29 cellular contexts compared by ENCODE assay signal in genomic region chrX:136589966-136590365, GRCh38. TPM values are rescaled to one million over a fixed set of nuclear protein-coding genes. Genes with fewer than 3 reads are reported as not detected.
DNase-seq lines count a peak whose midpoint lies in the region; ATAC-seq and TF ChIP-seq lines count a peak whose summit lies in the region.
"Had no signal": no experiment of that assay in that cellular context is flagged by ENCODE, and none has a peak within 500 bp of the region (broad histone marks: within the 10 kb centered on the region; RNA-seq: fewer than 3 reads in every experiment).

No MANE protein-coding gene starts in this region.

- H2BK15ac ChIP-seq in IMR-90 (ENCODE audit: low read depth, low read length), result no peak overlapping the region

- H4K5ac ChIP-seq in IMR-90 (ENCODE audit: low read depth, low read length), result no peak overlapping the region

- intact Hi-C loops in activated CD4-positive, alpha-beta T cell treated with anti-CD3 and anti-CD28 coated beads, Interleukin-2, amount 10 ng/mL, durations not matched to agents 24 days and 14 days (cut with micrococcal nuclease), result loop anchor here (5.0 kb wide), 1 partner anchor 442 kb away; the partner anchor contains the start of gene GPR101
- intact Hi-C loops in IMR-90 (cut with micrococcal nuclease), result no loop called here

- H2BK120ac ChIP-seq in IMR-90 (ENCODE audit: low read depth, low read length), result no peak overlapping the region
- no peak overlapping the region for H2BK120ac ChIP-seq in trophoblast cell (ENCODE audit: insufficient read depth, low read length, poor library complexity)

- no peak overlapping the region for H3K4me2 ChIP-seq in IMR-90 (ENCODE audit: low read depth, low read length)
- H3K4me2 ChIP-seq in trophoblast cell (ENCODE audit: low read length), result no peak overlapping the region

- WGBS in IMR-90 (ENCODE audit: extremely low coverage in 2 of 2, insufficient read length in 1 of 2), 2 experiments, result 60% methylated on average over 1 of the region's 3 CpGs; no CpG with 5 or more reads in 1 of the 2 experiments
- WGBS in trophoblast cell (ENCODE audit: extremely low coverage, insufficient coverage, insufficient read length), result no CpG with 5 or more reads among the region's 3 CpGs

- H3K36me3 Mint-ChIP-seq in activated CD4-positive, alpha-beta T cell treated with anti-CD3 and anti-CD28 coated beads, Interleukin-2, amount 10 ng/mL, durations not matched to agents 24 days and 14 days (ENCODE audit: low read depth), result no peaks in the 10 kb centered on the region
- H3K36me3 Mint-ChIP-seq in activated T-helper 17 cell treated with anti-CD3 and anti-CD28 coated beads, Interleukin-2, amount 50 U/mL, for 72 hours (ENCODE audit: low read depth), result no peaks in the 10 kb centered on the region
- H3K36me3 Mint-ChIP-seq in WTC11, result no peaks in the 10 kb centered on the region
- H3K36me3 Mint-ChIP-seq: stimulated activated naive B cell treated with anti-CD40 and anti-IgM and Interleukin-4, amounts not matched to agents 10 μg/mL and 1 μg/mL and 100 μg/mL, for 72 hours had no signal

- H3K36me3 ChIP-seq in IMR-90 (ENCODE audit: control insufficient read depth, insufficient read depth, low read length), result no peaks in the 10 kb centered on the region
- no peaks in the 10 kb centered on the region for H3K36me3 ChIP-seq in trophoblast cell (ENCODE audit: control insufficient read depth in 1 of 2, insufficient read depth in 2 of 2, low read length in 2 of 2)
- H3K36me3 ChIP-seq: SJSA1, thoracic aorta had no signal

- DNase-seq in activated CD4-positive, alpha-beta T cell treated with anti-CD3 and anti-CD28 coated beads, Interleukin-2, amount 10 ng/mL, durations not matched to agents 24 days and 14 days, result no peak
- DNase-seq in activated CD4-positive, alpha-beta T cell treated with anti-CD3 and anti-CD28 coated beads for 4 hours, result no peak
- peak; percentile 2 for DNase-seq in IMR-90
- peak; percentile 46 to 65 for DNase-seq in trophoblast cell
- DNase-seq in globus pallidus (ENCODE audit: low spot score), result no peak
- no peak for DNase-seq in inferior parietal cortex (ENCODE audit: extremely low spot score)
- DNase-seq in WTC11 (ENCODE audit: low spot score), result no peak
- DNase-seq: activated CD4-positive, alpha-beta T cell treated with anti-CD3 and anti-CD28 coated beads, Interleukin-2, amount 50 U/mL, for 48 hours; activated naive CD4-positive, alpha-beta T cell treated with Interleukin-2 at 50 U/mL for 16 hours; caudate nucleus; COR-L47; DMS79 treated with DMSO at 0.1 percent for 48 hours; foreskin melanocyte; hippocampal formation; Kasumi-1; NCI-H1092 treated with DMSO at 0.1 percent for 48 hours; NCI-H2029 treated with DMSO at 0.1 percent for 48 hours; NCI-H345; stimulated activated CD4-positive, alpha-beta T cell treated with anti-CD3 and anti-CD28 coated beads, Interleukin-2, amount 100 ng/mL, for 48 hours; stimulated activated naive B cell treated with anti-CD40 and anti-IgM and Interleukin-4, amounts not matched to agents 10 μg/mL and 1 μg/mL and 100 μg/mL, for 72 hours had no signal

- TF ChIP-seq CTCF in IMR-90 (conservative IDR thresholded peaks at IDR 0.05; ENCODE audit: low read depth, low read length), result no peak
- TF ChIP-seq CTCF in WTC11 (IDR thresholded peaks at IDR 0.05), result no peak

- no TSS peak for BruUV-seq in IMR-90 (replicated peaks; lab: Mats Ljungman, UMichigan)

- H3K27me3 ChIP-seq in IMR-90 (ENCODE audit: control insufficient read depth, insufficient read depth, low read length) (peaks cover 1% of the 10 kb centered on the region), trophoblast cell (ENCODE audit: insufficient read depth, low read length) (no peaks in the 10 kb centered on the region)
- H3K27me3 ChIP-seq: SJSA1 had no signal

- no peak overlapping the region for H2BK12ac ChIP-seq in trophoblast cell (ENCODE audit: low read length)

- no peaks in the 10 kb centered on the region; the same call in 1 of the 2 replicates for H3K9me1 ChIP-seq in IMR-90 (ENCODE audit: insufficient read depth, low read length)

- in situ Hi-C loops in IMR-90 (cut with MboI; ENCODE audit: low sequenced_read_pairs), result no loop called here

- no peak overlapping the region for H3K9ac ChIP-seq in IMR-90 (ENCODE audit: low read depth, low read length)
- no peak overlapping the region for H3K9ac ChIP-seq in trophoblast cell (ENCODE audit: low read length)

- no peak overlapping the region for H4K12ac ChIP-seq in trophoblast cell (ENCODE audit: low read depth, low read length)

- no peak overlapping the region for H3K27ac ChIP-seq in IMR-90 (ENCODE audit: insufficient read depth, low read length)
- no peak overlapping the region for H3K27ac ChIP-seq in trophoblast cell (ENCODE audit: low read depth, low read length)
- H3K27ac ChIP-seq: 22Rv1, SJSA1, skin epidermis, thoracic aorta had no signal

- CTCF ChIA-PET in IMR-90 (lab: Yijun Ruan, JAX) (no interaction called here), WTC11 (lab: Charles Lee) (no interaction called here)

- H3K23ac ChIP-seq in IMR-90 (ENCODE audit: low read depth, low read length), result no peak overlapping the region
- H3K23ac ChIP-seq in trophoblast cell (ENCODE audit: low read length), result no peak overlapping the region

- no peak overlapping the region for H2BK20ac ChIP-seq in IMR-90 (ENCODE audit: low read depth, low read length)

- H3K4me3 ChIP-seq in IMR-90 (ENCODE audit: insufficient read depth, low read depth, low read length), result no peak overlapping the region
- H3K4me3 ChIP-seq in trophoblast cell (ENCODE audit: low read depth, low read length), result no peak overlapping the region
- H3K4me3 ChIP-seq: lung, SJSA1, skin epidermis, thoracic aorta had no signal

- no peak overlapping the region for H3K56ac ChIP-seq in IMR-90 (ENCODE audit: extremely low read depth, insufficient read depth, low read length)

- H3K79me2 ChIP-seq in trophoblast cell (ENCODE audit: control insufficient read depth, insufficient read depth, low read length, poor library complexity), result no peaks in the 10 kb centered on the region

- no peak overlapping the region for H2BK5ac ChIP-seq in IMR-90 (ENCODE audit: low read depth, low read length, poor library complexity, severe bottlenecking)
- no peak overlapping the region for H2BK5ac ChIP-seq in trophoblast cell (ENCODE audit: low read depth, low read length, poor library complexity)

- H3K9me3 ChIP-seq in IMR-90 (ENCODE audit: control insufficient read depth, insufficient read depth, low read length) (no peaks in the 10 kb centered on the region), trophoblast cell (ENCODE audit: insufficient read depth, low read depth, low read length) (no peaks in the 10 kb centered on the region)
- H3K9me3 ChIP-seq: SJSA1, thoracic aorta had no signal

- H3K27ac Mint-ChIP-seq in activated CD4-positive, alpha-beta T cell treated with anti-CD3 and anti-CD28 coated beads, Interleukin-2, amount 10 ng/mL, durations not matched to agents 24 days and 14 days, result peak overlapping the region; percentile 12
- H3K27ac Mint-ChIP-seq in activated T-helper 17 cell treated with anti-CD3 and anti-CD28 coated beads, Interleukin-2, amount 50 U/mL, for 72 hours, result peak overlapping the region; percentile 61
- H3K27ac Mint-ChIP-seq in WTC11, result no peak overlapping the region
- H3K27ac Mint-ChIP-seq: progenitor cell of endocrine pancreas; stimulated activated naive B cell treated with anti-CD40 and anti-IgM and Interleukin-4, amounts not matched to agents 10 μg/mL and 1 μg/mL and 100 μg/mL, for 72 hours had no signal

- no peak for TF ChIP-seq POLR2A in IMR-90 (IDR thresholded peaks at IDR 0.05; ENCODE audit: low read depth, low read length)

- no peak overlapping the region for H2AFZ ChIP-seq in IMR-90 (replicated peaks; ENCODE audit: low read length, poor library complexity)
- H2AFZ ChIP-seq in trophoblast cell (ENCODE audit: insufficient read depth, low read length, poor library complexity), result no peak overlapping the region

- H2AK9ac ChIP-seq in IMR-90 (replicated peaks; ENCODE audit: low read depth, low read length, poor library complexity), result no peak overlapping the region

- H3K14ac ChIP-seq in IMR-90 (replicated peaks; ENCODE audit: low read depth, low read length) (no peak overlapping the region), trophoblast cell (ENCODE audit: low read length) (no peak overlapping the region)

- no peaks in the 10 kb centered on the region for H3K27me3 Mint-ChIP-seq in activated CD4-positive, alpha-beta T cell treated with anti-CD3 and anti-CD28 coated beads, Interleukin-2, amount 10 ng/mL, durations not matched to agents 24 days and 14 days
- no peaks in the 10 kb centered on the region for H3K27me3 Mint-ChIP-seq in activated T-helper 17 cell treated with anti-CD3 and anti-CD28 coated beads, Interleukin-2, amount 50 U/mL, for 72 hours
- no peaks in the 10 kb centered on the region for H3K27me3 Mint-ChIP-seq in WTC11 (ENCODE audit: low read depth)
- H3K27me3 Mint-ChIP-seq: progenitor cell of endocrine pancreas had no signal

- peaks cover 44% of the 10 kb centered on the region for H3K4me1 Mint-ChIP-seq in activated CD4-positive, alpha-beta T cell treated with anti-CD3 and anti-CD28 coated beads, Interleukin-2, amount 10 ng/mL, durations not matched to agents 24 days and 14 days
- peaks cover 33% of the 10 kb centered on the region for H3K4me1 Mint-ChIP-seq in activated T-helper 17 cell treated with anti-CD3 and anti-CD28 coated beads, Interleukin-2, amount 50 U/mL, for 72 hours
- peaks cover 14% of the 10 kb centered on the region for H3K4me1 Mint-ChIP-seq in WTC11

- no peak for TF ChIP-seq RAD21 in IMR-90 (IDR thresholded peaks at IDR 0.05; ENCODE audit: low read length)

- H3K18ac ChIP-seq in IMR-90 (ENCODE audit: low read depth, low read length) (no peak overlapping the region), trophoblast cell (ENCODE audit: low read length) (no peak overlapping the region)

- no peak overlapping the region for H3K4ac ChIP-seq in IMR-90 (ENCODE audit: low read depth, low read length)
- no peak overlapping the region for H3K4ac ChIP-seq in trophoblast cell (ENCODE audit: low read depth, low read length)

- dilution Hi-C loops in IMR-90 (cut with HindIII; ENCODE audit: low sequenced_read_pairs, unreplicated experiment), result no loop called here

- no peak overlapping the region for H4K91ac ChIP-seq in IMR-90 (ENCODE audit: insufficient read depth, low read depth, low read length)
- H4K91ac ChIP-seq in trophoblast cell (ENCODE audit: low read depth, low read length), result no peak overlapping the region

- H3K79me1 ChIP-seq in IMR-90 (ENCODE audit: low read depth in 1 of 2, low read length in 2 of 2), result no peaks in the 10 kb centered on the region
- no peaks in the 10 kb centered on the region for H3K79me1 ChIP-seq in trophoblast cell (ENCODE audit: low read length)

- H3K4me3 Mint-ChIP-seq in activated CD4-positive, alpha-beta T cell treated with anti-CD3 and anti-CD28 coated beads, Interleukin-2, amount 10 ng/mL, durations not matched to agents 24 days and 14 days, result no peak overlapping the region
- H3K4me3 Mint-ChIP-seq in activated T-helper 17 cell treated with anti-CD3 and anti-CD28 coated beads, Interleukin-2, amount 50 U/mL, for 72 hours, result peak overlapping the region; percentile 73
- no peak overlapping the region for H3K4me3 Mint-ChIP-seq in WTC11
- H3K4me3 Mint-ChIP-seq: stimulated activated naive B cell treated with anti-CD40 and anti-IgM and Interleukin-4, amounts not matched to agents 10 μg/mL and 1 μg/mL and 100 μg/mL, for 72 hours had no signal

- H4K8ac ChIP-seq in IMR-90 (ENCODE audit: low read depth in 2 of 2, low read length in 2 of 2) (no peak overlapping the region), trophoblast cell (ENCODE audit: low read depth, low read length) (no peak overlapping the region)

- no peaks in the 10 kb centered on the region for H3K9me3 Mint-ChIP-seq in activated CD4-positive, alpha-beta T cell treated with anti-CD3 and anti-CD28 coated beads, Interleukin-2, amount 10 ng/mL, durations not matched to agents 24 days and 14 days
- H3K9me3 Mint-ChIP-seq in activated T-helper 17 cell treated with anti-CD3 and anti-CD28 coated beads, Interleukin-2, amount 50 U/mL, for 72 hours, result no peaks in the 10 kb centered on the region
- H3K9me3 Mint-ChIP-seq in WTC11, result no peaks in the 10 kb centered on the region
- H3K9me3 Mint-ChIP-seq: stimulated activated naive B cell treated with anti-CD40 and anti-IgM and Interleukin-4, amounts not matched to agents 10 μg/mL and 1 μg/mL and 100 μg/mL, for 72 hours had no signal

- H2AK5ac ChIP-seq in IMR-90 (ENCODE audit: low read depth, low read length) (no peak overlapping the region), trophoblast cell (ENCODE audit: low read length) (no peak overlapping the region)

- H3K4me1 ChIP-seq in IMR-90 (ENCODE audit: control insufficient read depth, insufficient read depth, low read length), result no peaks in the 10 kb centered on the region
- H3K4me1 ChIP-seq in trophoblast cell (ENCODE audit: control insufficient read depth in 1 of 2, insufficient read depth in 2 of 2, low read length in 2 of 2), result no peaks in the 10 kb centered on the region
- H3K4me1 ChIP-seq: SJSA1 had no signal

- ATAC-seq in IMR-90 (ENCODE audit: low read depth) (no peak), WTC11 (no peak)
- ATAC-seq in activated T-helper 17 cell treated with anti-CD3 and anti-CD28 coated beads, Interleukin-2, amount 50 U/mL, for 72 hours (replicated peaks), result no peak
- ATAC-seq: stimulated activated naive B cell treated with anti-CD40 and anti-IgM and Interleukin-4, amounts not matched to agents 10 μg/mL and 1 μg/mL and 100 μg/mL, for 72 hours had no signal

- POLR2A ChIA-PET in IMR-90 (lab: Charles Lee; ENCODE audit: unreplicated experiment), result no interaction called here
- POLR2A ChIA-PET in WTC11 (lab: Charles Lee), result no interaction called here

- no peaks in the 10 kb centered on the region for H4K20me1 ChIP-seq in IMR-90 (ENCODE audit: insufficient read depth, low read length)

RNA-seq across cellular contexts. Expression of gene VGLL1, which starts 58.0 kb away (rescaled TPM):
- total RNA-seq in activated CD4-positive, alpha-beta T cell treated with anti-CD3 and anti-CD28 coated beads, Interleukin-2, amount 10 ng/mL, durations not matched to agents 24 days and 14 days, result not detected in 2 replicates
- total RNA-seq in IMR-90 (2012; rRNA removed) (not detected in 2 replicates), WTC11 (2021) (not detected in 3 replicates)
- not detected in 2 replicates for polyA plus RNA-seq in IMR-90 (2012; rRNA removed)
- polyA plus RNA-seq in IMR-90 (2012; cell fraction: cytosol; rRNA removed), result not detected in 2 replicates
- polyA plus RNA-seq in IMR-90 (2012; cell fraction: nucleus; rRNA removed; ENCODE audit: low replicate concordance), result not detected in 2 replicates
- not detected for total RNA-seq in activated T-helper 17 cell treated with anti-CD3 and anti-CD28 coated beads, Interleukin-2, amount 50 U/mL, for 72 hours
- 171 and 188 TPM in 2 replicates for polyA plus RNA-seq in trophoblast cell (2013)
- total RNA-seq: dermis microvascular lymphatic vessel endothelial cell, endothelial cell of umbilical vein, SJSA1, thoracic aorta had no signal
- polyA plus RNA-seq: endothelial cell of umbilical vein had no signal

RNA-seq across cellular contexts. Expression of gene CD40LG, which starts 58.0 kb away (rescaled TPM):
- total RNA-seq in activated CD4-positive, alpha-beta T cell treated with anti-CD3 and anti-CD28 coated beads, Interleukin-2, amount 10 ng/mL, durations not matched to agents 24 days and 14 days, result 178 and 181 TPM in 2 replicates
- not detected in 2 replicates for total RNA-seq in IMR-90 (2012; rRNA removed)
- not detected in 2 replicates for polyA plus RNA-seq in IMR-90 (2012; rRNA removed)
- polyA plus RNA-seq in IMR-90 (2012; cell fraction: cytosol; rRNA removed), result not detected in 2 replicates
- polyA plus RNA-seq in IMR-90 (2012; cell fraction: nucleus; rRNA removed; ENCODE audit: low replicate concordance), result not detected in 2 replicates
- total RNA-seq in activated T-helper 17 cell treated with anti-CD3 and anti-CD28 coated beads, Interleukin-2, amount 50 U/mL, for 72 hours, result 100 to 1,000 TPM in 1 of 2 donors, 10 to 100 TPM in 1; 87.0 to 110 TPM
- polyA plus RNA-seq in trophoblast cell (2013), result not detected in 2 replicates
- 0.11 TPM in 1 of 3 replicates, not detected in the others for total RNA-seq in WTC11 (2021)
- total RNA-seq: dermis microvascular lymphatic vessel endothelial cell, endothelial cell of umbilical vein, progenitor cell of endocrine pancreas, SJSA1 had no signal
- polyA plus RNA-seq: endothelial cell of umbilical vein had no signal

Comparison
In these comparisons a context has a peak if more than half of its experiments do, and no peak if none do; other contexts are left out.
1. DNase-seq: peak in IMR-90 (single experiment) and trophoblast cell (2 of 2); none in activated CD4-positive, alpha-beta T cell treated with anti-CD3 and anti-CD28 coated beads, Interleukin-2, amount 10 ng/mL, durations not matched to agents 24 days and 14 days (single experiment), activated CD4-positive, alpha-beta T cell treated with anti-CD3 and anti-CD28 coated beads for 4 hours (0 of 2), globus pallidus (single experiment), inferior parietal cortex (single experiment) and WTC11 (single experiment).
2. RNA of gene CD40LG, which starts 58.0 kb away (total RNA-seq): 178 to 181 TPM in activated CD4-positive, alpha-beta T cell treated with anti-CD3 and anti-CD28 coated beads, Interleukin-2, amount 10 ng/mL, durations not matched to agents 24 days and 14 days and 87.0 to 110 TPM in activated T-helper 17 cell treated with anti-CD3 and anti-CD28 coated beads, Interleukin-2, amount 50 U/mL, for 72 hours; 0.11 TPM in WTC11 and not detected in IMR-90; every median in the first group is over 10 times any median in the second.